In genomic region chr17:29617125-29617480, GRCh38 we compare ENCODE assay signal across 1 cellular context.
TF ChIP-seq lines count a peak whose summit lies in the region.

No MANE protein-coding gene starts in this region.

TF ChIP-seq in HepG2, 621 proteins besides CTCF, POLR2A, EP300 and RAD21 (continued from another document and continues in another):
- TF ChIP-seq AFF4 (CRISPR knock-in tag; IDR thresholded peaks at IDR 0.05): no peak
- peak; percentile 51; the same call in 1 of the 2 replicates for TF ChIP-seq TARDBP (CRISPR knock-in tag; IDR thresholded peaks at IDR 0.05)
- no peak for TF ChIP-seq CCDC6 (CRISPR knock-in tag; IDR thresholded peaks at IDR 0.05)
- peak; percentile 62 for TF ChIP-seq HOXA3 (CRISPR knock-in tag; IDR thresholded peaks at IDR 0.05)
- peak; percentile 67 for TF ChIP-seq DR1 (CRISPR knock-in tag; IDR thresholded peaks at IDR 0.05)
- TF ChIP-seq ZNF331 (CRISPR knock-in tag; IDR thresholded peaks at IDR 0.05): peak; percentile 45; the same call in 1 of the 2 replicates
- TF ChIP-seq ZSCAN9 (CRISPR knock-in tag; IDR thresholded peaks at IDR 0.05; ENCODE audit: borderline replicate concordance): 0 out of 2 replicates have a peak, but pooled peaks have one; percentile 42
- TF ChIP-seq GFI1 (CRISPR knock-in tag; IDR thresholded peaks at IDR 0.05; ENCODE audit: borderline replicate concordance): peak; percentile 57; the same call in 1 of the 2 replicates
- TF ChIP-seq ZNF570 (CRISPR knock-in tag; IDR thresholded peaks at IDR 0.05; ENCODE audit: borderline replicate concordance): no peak
- TF ChIP-seq SKI (IDR thresholded peaks at IDR 0.05; ENCODE audit: partially characterized antibody): no peak
- TF ChIP-seq SALL2 (CRISPR knock-in tag; IDR thresholded peaks at IDR 0.05): peak; percentile 21; the same call in 1 of the 2 replicates
- TF ChIP-seq HDAC2 (CRISPR knock-in tag; IDR thresholded peaks at IDR 0.05): peak; percentile 45; the same call in 1 of the 2 replicates
- no peak for TF ChIP-seq SP1 (IDR thresholded peaks at IDR 0.05)
- peak; percentile 55; the same call in 1 of the 2 replicates for TF ChIP-seq SP1 (CRISPR knock-in tag; IDR thresholded peaks at IDR 0.05)
- peak; percentile 86 for TF ChIP-seq DRAP1 (CRISPR knock-in tag; IDR thresholded peaks at IDR 0.05)
- TF ChIP-seq ISL2 (CRISPR knock-in tag; IDR thresholded peaks at IDR 0.05): no peak
- peak; percentile 66; the same call in 1 of the 2 replicates for TF ChIP-seq MAX (IDR thresholded peaks at IDR 0.05)
- TF ChIP-seq ZBTB20 (CRISPR knock-in tag; IDR thresholded peaks at IDR 0.05; ENCODE audit: borderline replicate concordance, low read depth): 0 out of 2 replicates have a peak, but pooled peaks have one; percentile 48
- no peak for TF ChIP-seq DBP (CRISPR knock-in tag; IDR thresholded peaks at IDR 0.05; ENCODE audit: not compliant biosample characterization)
- no peak for TF ChIP-seq ZNF24 (IDR thresholded peaks at IDR 0.05)
- no peak for TF ChIP-seq MXD3 (CRISPR knock-in tag; IDR thresholded peaks at IDR 0.05)
- no peak for TF ChIP-seq ZXDC (CRISPR knock-in tag; IDR thresholded peaks at IDR 0.05)
- TF ChIP-seq ZBTB33 (CRISPR knock-in tag; IDR thresholded peaks at IDR 0.05): 0 out of 2 replicates have a peak, but pooled peaks have one; percentile 38
- TF ChIP-seq LCORL (IDR thresholded peaks at IDR 0.05): no peak
- peak; percentile 39; the same call in 1 of the 2 replicates for TF ChIP-seq LCORL (CRISPR knock-in tag; IDR thresholded peaks at IDR 0.05)
- no peak for TF ChIP-seq SIN3B (IDR thresholded peaks at IDR 0.05; ENCODE audit: low read length)
- TF ChIP-seq ZKSCAN8 (CRISPR knock-in tag; IDR thresholded peaks at IDR 0.05; ENCODE audit: borderline replicate concordance): no peak
- peak; percentile 64; the same call in 1 of the 2 replicates for TF ChIP-seq TFDP1 (CRISPR knock-in tag; IDR thresholded peaks at IDR 0.05; ENCODE audit: borderline replicate concordance)
- 0 out of 2 replicates have a peak, but pooled peaks have one; percentile 52 for TF ChIP-seq ZNF512B (CRISPR knock-in tag; IDR thresholded peaks at IDR 0.05; ENCODE audit: borderline replicate concordance)
- no peak for TF ChIP-seq DDIT3 (CRISPR knock-in tag; IDR thresholded peaks at IDR 0.05)
- no peak for TF ChIP-seq THAP11 (CRISPR knock-in tag; IDR thresholded peaks at IDR 0.05)
- no peak for TF ChIP-seq ZNF441 (CRISPR knock-in tag; IDR thresholded peaks at IDR 0.05; ENCODE audit: borderline replicate concordance)
- TF ChIP-seq ZFP91 (CRISPR knock-in tag; IDR thresholded peaks at IDR 0.05; ENCODE audit: borderline replicate concordance): peak; percentile 81
- TF ChIP-seq GZF1 (CRISPR knock-in tag; IDR thresholded peaks at IDR 0.05): 0 out of 2 replicates have a peak, but pooled peaks have one; percentile 42
- TF ChIP-seq TRIM24 (CRISPR knock-in tag; IDR thresholded peaks at IDR 0.05): no peak
- TF ChIP-seq ZNF616 (CRISPR knock-in tag; IDR thresholded peaks at IDR 0.05; ENCODE audit: low read depth): no peak
- TF ChIP-seq ZNF746 (CRISPR knock-in tag; IDR thresholded peaks at IDR 0.05): no peak
- no peak for TF ChIP-seq POLR2G (IDR thresholded peaks at IDR 0.05; ENCODE audit: low read depth, low read length)
- no peak for TF ChIP-seq POLR2AphosphoS5 (IDR thresholded peaks at IDR 0.05; ENCODE audit: low read depth, low read length)
- TF ChIP-seq HHEX (CRISPR knock-in tag; IDR thresholded peaks at IDR 0.05): no peak
- TF ChIP-seq NFATC3 (CRISPR knock-in tag; IDR thresholded peaks at IDR 0.05): no peak
- no peak for TF ChIP-seq TERF1 (CRISPR knock-in tag; IDR thresholded peaks at IDR 0.05)
- TF ChIP-seq ZNF232 (CRISPR knock-in tag; IDR thresholded peaks at IDR 0.05; ENCODE audit: borderline replicate concordance): no peak
- no peak for TF ChIP-seq TIGD3 (CRISPR knock-in tag; IDR thresholded peaks at IDR 0.05; ENCODE audit: borderline replicate concordance)
